Comparison of ENCODE assay signal across 23 cellular contexts in the genomic region with DNA sequence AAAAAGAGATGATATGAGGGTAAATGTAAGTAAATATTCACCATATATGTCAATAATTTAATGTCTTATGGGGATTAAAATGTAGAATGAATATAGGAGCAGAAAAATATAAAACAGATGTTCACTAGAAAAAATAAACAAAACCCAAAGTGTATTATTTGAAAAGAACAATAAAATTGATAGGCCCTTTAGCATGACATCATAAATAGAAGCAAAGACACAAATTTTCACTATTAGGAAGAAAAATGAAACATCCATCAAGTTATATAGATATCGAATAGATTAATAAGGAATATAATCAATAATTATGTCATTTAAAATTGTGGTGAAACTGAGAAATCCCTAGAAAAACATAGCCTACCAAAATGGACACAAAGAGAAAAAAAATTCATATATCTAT.
DNase-seq lines count a peak whose midpoint lies in the region; FAIRE-seq and TF ChIP-seq lines count a peak whose summit lies in the region.
"Had no signal": no experiment of that assay in that cellular context is flagged by ENCODE, and none has a peak within 500 bp of the region (broad histone marks: within the 10 kb centered on the region; RNA-seq: fewer than 3 reads in every experiment).

No MANE protein-coding gene starts in this region.

- H3K4me1 ChIP-seq in HEK293 (ENCODE audit: control insufficient read depth, insufficient read depth, low read length), result no peaks in the 10 kb centered on the region
- H3K4me1 ChIP-seq: BE2C, BLaER1 had no signal

- TF ChIP-seq CTCF in HEK293 (tag by site-specific recombination; IDR thresholded peaks at IDR 0.05), result no peak

- peak; percentile 13 for FAIRE-seq in G401.6 (lab: Jason Lieb, UNC)
- peak; percentile 27 for FAIRE-seq in islet of Langerhans (lab: Jason Lieb, UNC)
- FAIRE-seq: GM12891, GM19239 had no signal

- POLR2A ChIA-PET in HEK293 (lab: Yijun Ruan, JAX), result no interaction called here

- DNase-seq in NCI-H2081 treated with DMSO at 0.1 percent for 48 hours (lab: John Stamatoyannopoulos, UW) (no peak), NOMO-1 (lab: John Stamatoyannopoulos, UW; ENCODE audit: unreplicated experiment in 2 of 2) (no peak)
- DNase-seq: 8988T; ACHN; BE2C; C1 segment of cervical spinal cord; CD4-positive, alpha-beta memory T cell; CD4-positive, CD25-positive, alpha-beta regulatory T cell; CD8-positive, alpha-beta memory T cell; COR-L47; DMS 273 treated with DMSO at 0.1 percent for 48 hours; DMS153; DMS53; DMS79; DND-41; EL; GF-D8 had no signal

- CTCF ChIA-PET in HEK293 (lab: Yijun Ruan, JAX), result interaction anchor here (0.7 kb wide), 1 partner anchor 691 kb away, joined by 4 read pairs; no protein-coding TSS in a partner anchor

- no peaks in the 10 kb centered on the region; the same call in 1 of the 2 replicates for H3K9me3 ChIP-seq in HEK293 (ENCODE audit: control insufficient read depth, insufficient read depth, low read depth, low read length)
- H3K9me3 ChIP-seq: BE2C had no signal

- no peak overlapping the region for H3K27ac ChIP-seq in HEK293 (ENCODE audit: extremely low read depth, low read depth, low read length)
- H3K27ac ChIP-seq: BLaER1 had no signal

- H3K4me3 ChIP-seq in HEK293 (ENCODE audit: low read depth, low read length), result no peak overlapping the region
- H3K4me3 ChIP-seq: BLaER1 had no signal

- no peaks in the 10 kb centered on the region for H3K36me3 ChIP-seq in HEK293 (ENCODE audit: control insufficient read depth in 2 of 2, insufficient read depth in 1 of 2, low read length in 2 of 2)
- H3K36me3 ChIP-seq: BE2C had no signal

TF ChIP-seq in HEK293, 187 proteins besides CTCF, POLR2A, EP300 and RAD21:
- TF ChIP-seq, protein P1, sequence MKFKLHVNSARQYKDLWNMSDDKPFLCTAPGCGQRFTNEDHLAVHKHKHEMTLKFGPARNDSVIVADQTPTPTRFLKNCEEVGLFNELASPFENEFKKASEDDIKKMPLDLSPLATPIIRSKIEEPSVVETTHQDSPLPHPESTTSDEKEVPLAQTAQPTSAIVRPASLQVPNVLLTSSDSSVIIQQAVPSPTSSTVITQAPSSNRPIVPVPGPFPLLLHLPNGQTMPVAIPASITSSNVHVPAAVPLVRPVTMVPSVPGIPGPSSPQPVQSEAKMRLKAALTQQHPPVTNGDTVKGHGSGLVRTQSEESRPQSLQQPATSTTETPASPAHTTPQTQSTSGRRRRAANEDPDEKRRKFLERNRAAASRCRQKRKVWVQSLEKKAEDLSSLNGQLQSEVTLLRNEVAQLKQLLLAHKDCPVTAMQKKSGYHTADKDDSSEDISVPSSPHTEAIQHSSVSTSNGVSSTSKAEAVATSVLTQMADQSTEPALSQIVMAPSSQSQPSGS (tag by site-specific recombination; IDR thresholded peaks at IDR 0.05; ENCODE audit: low read depth), result peak; percentile 56; the same call in 1 of the 2 replicates
- TF ChIP-seq KLF16 (tag by site-specific recombination; IDR thresholded peaks at IDR 0.05), result no peak
